ENCODE assay signal across 2 cellular contexts in genomic region chr9:87573841-87574342, GRCh38.
TF ChIP-seq lines count a peak whose summit lies in the region.

No MANE protein-coding gene starts in this region.

TF ChIP-seq in IMR-90, 13 proteins besides CTCF, POLR2A, EP300 and RAD21:
- TF ChIP-seq RFX5 (IDR thresholded peaks at IDR 0.05; ENCODE audit: low read depth, low read length) (no peak), NFE2L2 (IDR thresholded peaks at IDR 0.05; ENCODE audit: low read depth, low read length) (no peak), ELK1 (IDR thresholded peaks at IDR 0.05; ENCODE audit: borderline replicate concordance, low read depth, low read length) (no peak), SMC3 (IDR thresholded peaks at IDR 0.05; ENCODE audit: low read depth, low read length) (no peak), FOS (IDR thresholded peaks at IDR 0.05; ENCODE audit: low read depth, low read length) (no peak), MXI1 (IDR thresholded peaks at IDR 0.05; ENCODE audit: borderline replicate concordance, low read depth, low read length) (no peak), BHLHE40 (IDR thresholded peaks at IDR 0.05; ENCODE audit: low read depth, low read length) (no peak), MAZ (IDR thresholded peaks at IDR 0.05; ENCODE audit: borderline replicate concordance, low read depth, low read length) (no peak), RCOR1 (IDR thresholded peaks at IDR 0.05; ENCODE audit: insufficient replicate concordance, low read length) (no peak), USF2 (IDR thresholded peaks at IDR 0.05; ENCODE audit: low read depth, low read length) (no peak), MAFK (IDR thresholded peaks at IDR 0.05; ENCODE audit: low read depth, low read length) (no peak), CHD1 (IDR thresholded peaks at IDR 0.05; ENCODE audit: low read depth, low read length) (no peak), CEBPB (IDR thresholded peaks at IDR 0.05; ENCODE audit: low read depth, low read length) (no peak)
TF ChIP-seq in IMR-90: peak in this region for 0.

TF ChIP-seq in HepG2, 621 proteins besides CTCF, POLR2A, EP300 and RAD21:
- TF ChIP-seq FOXP1 (IDR thresholded peaks at IDR 0.05) (no peak), FOXP1 (CRISPR knock-in tag; IDR thresholded peaks at IDR 0.05) (no peak), SNAPC5 (CRISPR knock-in tag; IDR thresholded peaks at IDR 0.05; ENCODE audit: borderline replicate concordance) (no peak), ZNF142 (CRISPR knock-in tag; IDR thresholded peaks at IDR 0.05) (no peak), MZF1 (CRISPR knock-in tag; IDR thresholded peaks at IDR 0.05; ENCODE audit: borderline replicate concordance) (no peak), FOXP4 (CRISPR knock-in tag; IDR thresholded peaks at IDR 0.05) (no peak), ZBTB34 (CRISPR knock-in tag; IDR thresholded peaks at IDR 0.05) (no peak)
